20 cellular contexts compared by ENCODE assay signal in the genomic region with DNA sequence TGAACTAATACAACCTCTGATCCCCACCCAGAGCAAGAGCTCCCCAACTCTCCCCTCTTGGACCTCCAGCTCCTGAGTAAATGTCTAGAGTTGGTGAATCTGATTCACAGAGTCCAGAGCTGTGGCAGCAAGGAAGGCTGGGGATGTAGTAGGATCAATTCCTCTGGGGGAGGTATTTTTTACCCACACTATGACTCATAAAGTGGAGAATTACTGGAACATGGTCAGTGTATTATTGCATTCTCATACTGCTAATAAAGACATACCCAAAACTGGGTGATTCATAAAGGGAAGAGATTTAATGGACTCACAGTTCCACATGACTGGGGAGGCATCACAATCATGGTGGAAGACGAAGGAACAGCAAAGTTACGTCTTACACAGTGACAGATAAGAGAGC.
DNase-seq lines count a peak whose midpoint lies in the region; TF ChIP-seq lines count a peak whose summit lies in the region.
"Had no signal": no experiment of that assay in that cellular context is flagged by ENCODE, and none has a peak within 500 bp of the region (broad histone marks: within the 10 kb centered on the region; RNA-seq: fewer than 3 reads in every experiment).

No MANE protein-coding gene starts in this region.

- H3K9me3 Mint-ChIP-seq in endothelial cell (ENCODE audit: unreplicated experiment), result no peaks in the 10 kb centered on the region

- dilution Hi-C loops in mammary epithelial cell (cut with HindIII; ENCODE audit: low sequenced_read_pairs), result no loop called here

- H3K27ac Mint-ChIP-seq in endothelial cell (ENCODE audit: unreplicated experiment), result no peak overlapping the region
- H3K27ac Mint-ChIP-seq: stimulated activated effector memory CD8-positive, alpha-beta T cell treated with anti-CD3 and anti-CD28 coated beads, Interleukin-12 subunit alpha, Interleukin-12 subunit beta, amount 100 ng/mL, for 72 hours had no signal

- CTCF ChIA-PET in mammary epithelial cell (lab: Charles Lee; ENCODE audit: low non-redundant PET), result no interaction called here

- H3K36me3 ChIP-seq in mammary epithelial cell (ENCODE audit: insufficient read depth, low read length), result no peaks in the 10 kb centered on the region
- H3K36me3 ChIP-seq: BLaER1, lower lobe of right lung, vagina had no signal

- no peak overlapping the region for H3K9ac ChIP-seq in mammary epithelial cell (ENCODE audit: insufficient read depth, low read length)
- H3K9ac ChIP-seq: BLaER1, parathyroid adenoma had no signal

- WGBS in mammary epithelial cell (ENCODE audit: low coverage, missing lambda C conversion rate), result 68% methylated on average over 2 of the region's 2 CpGs

- no peak overlapping the region for H3K4me3 Mint-ChIP-seq in endothelial cell (ENCODE audit: unreplicated experiment)
- H3K4me3 Mint-ChIP-seq: stimulated activated effector memory CD8-positive, alpha-beta T cell treated with anti-CD3 and anti-CD28 coated beads, Interleukin-12 subunit alpha, Interleukin-12 subunit beta, amount 100 ng/mL, for 72 hours had no signal

- intact Hi-C loops in mammary epithelial cell (cut with micrococcal nuclease), result loop anchor here (5.0 kb wide), 1 partner anchor 226 kb away; no protein-coding TSS in a partner anchor

- in situ Hi-C loops in mammary epithelial cell (cut with MboI; ENCODE audit: low sequenced_read_pairs in 2 of 2) (no loop called here), G401 (cut with HindIII; ENCODE audit: low sequenced_read_pairs) (no loop called here)

- no peaks in the 10 kb centered on the region for H4K20me1 ChIP-seq in mammary epithelial cell (ENCODE audit: insufficient read depth, low read length)
- H4K20me1 ChIP-seq: BLaER1 had no signal

- H3K27me3 ChIP-seq in mammary epithelial cell (ENCODE audit: insufficient read depth, low read length), result no peaks in the 10 kb centered on the region
- H3K27me3 ChIP-seq: BLaER1, hepatocyte, vagina had no signal

- H3K36me3 Mint-ChIP-seq in endothelial cell (ENCODE audit: low read depth, unreplicated experiment), result no peaks in the 10 kb centered on the region
- H3K36me3 Mint-ChIP-seq: stimulated activated effector memory CD8-positive, alpha-beta T cell treated with anti-CD3 and anti-CD28 coated beads, Interleukin-12 subunit alpha, Interleukin-12 subunit beta, amount 100 ng/mL, for 72 hours had no signal

- peaks cover 1% of the 10 kb centered on the region for H3K27me3 Mint-ChIP-seq in endothelial cell (ENCODE audit: unreplicated experiment)

- BruUV-seq in mammary epithelial cell (replicated peaks; lab: Mats Ljungman, UMichigan), result no TSS peak

- TF ChIP-seq CTCF in mammary epithelial cell (conservative IDR thresholded peaks at IDR 0.05 in 1 of 2, IDR thresholded peaks at IDR 0.05 in 1 of 2; ENCODE audit: extremely low read depth in 1 of 2, insufficient read depth in 1 of 2, low read depth in 1 of 2, low read length in 2 of 2), result no peak
- no peak for TF ChIP-seq CTCF in endothelial cell (IDR thresholded peaks at IDR 0.05; ENCODE audit: unreplicated experiment)

- H3K4me2 ChIP-seq in mammary epithelial cell (ENCODE audit: insufficient read depth, low read depth, low read length), result no peak overlapping the region
- H3K4me2 ChIP-seq: BLaER1, hepatocyte had no signal

- DNase-seq in AG08396 (ENCODE audit: low spot score) (peak; percentile 46), HT-29 (ENCODE audit: low spot score) (peak; percentile 23), mammary epithelial cell (peak; percentile 88), kidney glomerular epithelial cell (lab: John Stamatoyannopoulos, UW) (peak; percentile 90), iPS-NIHi11 (ENCODE audit: low spot score) (no peak), endothelial cell (ENCODE audit: low spot score) (no peak), MV-4-11 (lab: John Stamatoyannopoulos, UW) (no peak), G401 (ENCODE audit: low spot score) (no peak)
- DNase-seq: activated naive CD4-positive, alpha-beta T cell treated with anti-CD3 and anti-CD28 coated beads, Interleukin-2, amount 50 U/mL, for 16 hours; dermis blood vessel endothelial cell; lower lobe of right lung; NCI-H1930; NCI-H82; SHP77 treated with DMSO at 0.1 percent for 48 hours; stimulated activated CD4-positive, alpha-beta T cell treated with anti-CD3 and anti-CD28 coated beads, Interleukin-2, amount 100 ng/mL, for 24 hours had no signal

- peak overlapping the region; percentile 14 for H3K27ac ChIP-seq in mammary epithelial cell (ENCODE audit: insufficient read depth, low read depth, low read length)
- H3K27ac ChIP-seq: BLaER1, hepatocyte, lower lobe of right lung, parathyroid adenoma, vagina had no signal

- no peak overlapping the region for H3K4me3 ChIP-seq in mammary epithelial cell (replicated peaks in 1 of 3; ENCODE audit: insufficient read depth in 1 of 3, low read depth in 2 of 3, low read length in 3 of 3)
- H3K4me3 ChIP-seq: BLaER1, hepatocyte, lower lobe of right lung, vagina had no signal

- H2AFZ ChIP-seq in mammary epithelial cell (ENCODE audit: low read depth, low read length), result peak overlapping the region; percentile 47
- H2AFZ ChIP-seq: hepatocyte, parathyroid adenoma had no signal

- H3K4me1 Mint-ChIP-seq in endothelial cell (ENCODE audit: unreplicated experiment), result no peaks in the 10 kb centered on the region
- H3K4me1 Mint-ChIP-seq: stimulated activated effector memory CD8-positive, alpha-beta T cell treated with anti-CD3 and anti-CD28 coated beads, Interleukin-12 subunit alpha, Interleukin-12 subunit beta, amount 100 ng/mL, for 72 hours had no signal

- no peaks in the 10 kb centered on the region for H3K9me3 ChIP-seq in mammary epithelial cell (replicated peaks; ENCODE audit: insufficient read depth, low read length)
- H3K9me3 ChIP-seq: BLaER1, lower lobe of right lung, vagina had no signal

- peaks cover 6% of the 10 kb centered on the region for H3K4me1 ChIP-seq in mammary epithelial cell (ENCODE audit: insufficient read depth, low read length)
- H3K4me1 ChIP-seq: BLaER1, lower lobe of right lung, parathyroid adenoma, vagina had no signal

- no peaks in the 10 kb centered on the region for H3K79me2 ChIP-seq in mammary epithelial cell (ENCODE audit: insufficient read depth, low read length)
- H3K79me2 ChIP-seq: hepatocyte, parathyroid adenoma had no signal

Comparison
In these comparisons a context has a peak if more than half of its experiments do, and no peak if none do; other contexts are left out.
1. DNase-seq: peak in AG08396 (single experiment), HT-29 (single experiment), mammary epithelial cell (single experiment) and kidney glomerular epithelial cell (single experiment); none in iPS-NIHi11 (single experiment), endothelial cell (single experiment), MV-4-11 (single experiment) and G401 (single experiment).